ENCODE assay signal across 23 cellular contexts in the genomic region with DNA sequence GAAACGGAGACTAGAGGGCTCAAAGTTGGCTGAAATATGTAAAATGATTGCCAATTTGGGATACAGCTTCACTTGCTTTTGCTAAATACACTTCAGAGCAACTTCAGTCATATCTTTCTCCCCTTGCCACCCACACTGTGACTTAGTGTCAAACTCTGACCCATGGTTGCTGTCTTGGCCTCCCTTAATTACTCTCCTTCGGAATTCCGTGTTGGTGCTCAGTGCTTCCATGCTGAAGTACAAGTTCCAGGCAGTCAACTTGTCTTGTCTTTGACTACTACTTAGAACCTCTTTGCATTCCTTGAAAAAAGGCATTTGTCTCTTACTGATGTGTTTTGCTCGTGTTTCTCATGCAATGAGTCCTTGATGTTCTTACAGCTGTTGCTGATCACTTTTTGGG.
A peak's percentile ranks its signal among the peaks of the same experiment; 100 is the strongest.
DNase-seq lines count a peak whose midpoint lies in the region; TF ChIP-seq lines count a peak whose summit lies in the region.
"Had no signal": no experiment of that assay in that cellular context is flagged by ENCODE, and none has a peak within 500 bp of the region (broad histone marks: within the 10 kb centered on the region; RNA-seq: fewer than 3 reads in every experiment).

No MANE protein-coding gene starts in this region.

- H3K4me3 ChIP-seq in Peyer's patch, result peak overlapping the region in 1 of 4 donors; percentile 2
- no peak overlapping the region for H3K4me3 ChIP-seq in duodenal mucosa (ENCODE audit: low read depth in 1 of 2, low read length in 2 of 2)
- H3K4me3 ChIP-seq: coronary artery, K562, sigmoid colon, tibial nerve had no signal

- H3K9ac ChIP-seq in duodenal mucosa (ENCODE audit: low read depth in 1 of 2, low read length in 2 of 2), result no peak overlapping the region

- no peaks in the 10 kb centered on the region for H3K27me3 ChIP-seq in Peyer's patch
- H3K27me3 ChIP-seq in duodenal mucosa (ENCODE audit: control insufficient read depth in 1 of 2, insufficient read depth in 2 of 2, low read length in 2 of 2), result no peaks in the 10 kb centered on the region
- H3K27me3 ChIP-seq: brain microvascular endothelial cell, sigmoid colon, tibial nerve had no signal

- POLR2A ChIA-PET in HEK293T (lab: Yijun Ruan, JAX), result no interaction called here

- H3K27ac ChIP-seq in Peyer's patch, result peak overlapping the region; percentile 45 to 69 (median 60)
- H3K27ac ChIP-seq in duodenal mucosa (ENCODE audit: low read depth, low read length), result peak overlapping the region; percentile 30
- H3K27ac ChIP-seq: coronary artery, sigmoid colon had no signal

- TF ChIP-seq POLR2A in Peyer's patch (IDR thresholded peaks at IDR 0.05), result no peak

- no peaks in the 10 kb centered on the region for H3K36me3 Mint-ChIP-seq in HFFc6 (ENCODE audit: low read depth)
- H3K36me3 Mint-ChIP-seq: WTC11 had no signal

- CTCF ChIA-PET in HEK293T (lab: Yijun Ruan, JAX), result no interaction called here

- H3K9me3 ChIP-seq in Peyer's patch (no peaks in the 10 kb centered on the region), duodenal mucosa (ENCODE audit: control insufficient read depth in 1 of 2, low read length in 2 of 2) (no peaks in the 10 kb centered on the region)
- H3K9me3 ChIP-seq: sigmoid colon, tibial nerve had no signal

- peaks cover 1% of the 10 kb centered on the region; the same call in 1 of the 2 replicates for H3K27me3 Mint-ChIP-seq in HFFc6 (ENCODE audit: insufficient read depth)

- peaks cover 18% of the 10 kb centered on the region for H3K4me1 Mint-ChIP-seq in HFFc6 (ENCODE audit: low read depth)
- H3K4me1 Mint-ChIP-seq: nephron progenitor cell had no signal

- H3K4me3 Mint-ChIP-seq in HFFc6, result no peak overlapping the region
- H3K4me3 Mint-ChIP-seq: nephron progenitor cell, WTC11 had no signal

- DNase-seq in stimulated activated CD4-positive, alpha-beta T cell treated with anti-CD3 and anti-CD28 coated beads, Interleukin-4, amount 100 ng/mL, for 24 hours, result peak; percentile 24
- no peak for DNase-seq in stimulated activated CD4-positive, alpha-beta T cell treated with anti-CD3 and anti-CD28 coated beads, Interleukin-1b, Interleukin-23, amount 100 ng/mL, for 48 hours
- DNase-seq in Peyer's patch, result no peak
- no peak for DNase-seq in HFFc6
- DNase-seq in HEK293T (ENCODE audit: extremely low spot score), result no peak
- DNase-seq in SKM-1 treated with dmso at 0.1 percent for 144 hours (lab: John Stamatoyannopoulos, UW; ENCODE audit: unreplicated experiment), result no peak
- DNase-seq: brain microvascular endothelial cell; COR-L47; glutamatergic neuron; H7; NCI-H187; NCI-H2227 treated with DMSO at 0.1 percent for 48 hours; NCI-H774; nephron progenitor cell; OCI-M1; SHP77 treated with DMSO at 0.1 percent for 48 hours; sigmoid colon; stimulated activated naive CD4-positive, alpha-beta T cell had no signal

- H3K27ac Mint-ChIP-seq in HFFc6, result no peak overlapping the region
- H3K27ac Mint-ChIP-seq: nephron progenitor cell, WTC11 had no signal

- H3K4me1 ChIP-seq in Peyer's patch (no peaks in the 10 kb centered on the region), duodenal mucosa (ENCODE audit: control insufficient read depth in 1 of 2, insufficient read depth in 2 of 2, low read length in 2 of 2) (no peaks in the 10 kb centered on the region)
- H3K4me1 ChIP-seq: sigmoid colon, tibial nerve had no signal

- H3K9me3 Mint-ChIP-seq in HFFc6, result no peaks in the 10 kb centered on the region
- H3K9me3 Mint-ChIP-seq: nephron progenitor cell had no signal

- H3K36me3 ChIP-seq in Peyer's patch (no peaks in the 10 kb centered on the region), duodenal mucosa (ENCODE audit: control insufficient read depth in 1 of 2, insufficient read depth in 2 of 2, low read length in 2 of 2) (no peaks in the 10 kb centered on the region)
- H3K36me3 ChIP-seq: brain microvascular endothelial cell, sigmoid colon, tibial nerve had no signal

- TF ChIP-seq CTCF in Peyer's patch (IDR thresholded peaks at IDR 0.05) (no peak), HFFc6 (IDR thresholded peaks at IDR 0.05) (no peak)

TF ChIP-seq in HEK293T, 16 proteins besides CTCF, POLR2A, EP300 and RAD21:
- TF ChIP-seq HDGF (IDR thresholded peaks at IDR 0.05; ENCODE audit: borderline replicate concordance) (no peak), SUZ12 (IDR thresholded peaks at IDR 0.05) (no peak), TARDBP (IDR thresholded peaks at IDR 0.05) (no peak), LEF1 (IDR thresholded peaks at IDR 0.05; ENCODE audit: borderline replicate concordance) (no peak)
